8 cellular contexts compared by ENCODE assay signal in the genomic region with DNA sequence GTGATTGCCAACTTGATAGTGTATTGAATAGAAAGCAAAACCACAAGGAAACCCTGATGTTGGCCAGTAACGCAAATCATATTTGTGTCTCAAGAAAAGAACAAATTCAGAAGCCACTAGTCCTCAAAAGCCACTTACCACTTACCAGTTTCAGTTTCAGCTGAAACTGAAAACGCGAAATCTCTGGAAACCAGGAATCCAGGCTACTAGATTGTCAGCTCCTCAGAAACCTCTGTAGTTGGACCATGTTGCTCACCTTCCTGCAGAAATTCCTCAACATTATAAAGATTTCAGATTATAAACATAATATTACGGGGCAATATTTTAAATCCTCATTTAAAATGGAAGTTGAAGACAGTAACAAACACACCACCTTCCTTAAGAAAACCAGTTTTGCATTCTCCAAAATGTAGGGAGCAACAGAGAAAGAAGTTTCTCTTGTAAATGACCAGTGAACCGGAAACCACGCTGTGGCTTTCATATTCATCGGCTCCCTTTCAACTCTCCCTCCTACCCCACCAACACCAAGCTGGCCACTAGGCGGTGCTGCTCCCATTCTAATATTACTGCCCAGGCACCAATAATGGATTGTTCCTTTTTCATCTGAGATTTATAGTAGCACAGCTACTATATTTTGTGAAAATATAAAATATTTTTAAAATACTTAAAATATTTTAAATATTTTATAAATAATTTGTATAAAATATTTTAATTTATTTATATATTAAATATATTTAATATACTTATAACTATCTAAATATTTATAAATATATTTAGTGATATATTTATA. TPM values are rescaled to one million over a fixed set of nuclear protein-coding genes. Genes with fewer than 3 reads are reported as not detected.
DNase-seq lines count a peak whose midpoint lies in the region; ATAC-seq, FAIRE-seq and TF ChIP-seq lines count a peak whose summit lies in the region.

No MANE protein-coding gene starts in this region.

- peak; percentile 58 to 82 (median 71) for DNase-seq in NCI-H1417 (lab: John Stamatoyannopoulos, UW)
- peak; percentile 67 for DNase-seq in T follicular helper cell (ENCODE audit: low read depth)
- DNase-seq in amniotic stem cell (lab: John Stamatoyannopoulos, UW), result peak; percentile 70
- DNase-seq in right cardiac atrium, result peak; percentile 90 to 96 (median 92)
- DNase-seq in pulmonary artery endothelial cell (ENCODE audit: low read depth, low spot score), result peak; percentile 52
- DNase-seq in urothelium cell line (ENCODE audit: low spot score), result peak; percentile 87

- peak; percentile 83 for TF ChIP-seq CTCF in GM12873 (IDR thresholded peaks at IDR 0.05; ENCODE audit: insufficient read depth, low read depth, low read length, missing control alignments)

- no peaks in the 10 kb centered on the region for H3K4me1 ChIP-seq in right cardiac atrium (ENCODE audit: control insufficient read depth, insufficient read depth, low read length)

- H3K9me3 ChIP-seq in right cardiac atrium (ENCODE audit: control insufficient read depth, low read length), result no peaks in the 10 kb centered on the region

- 10% methylated on average over 8 of the region's 8 CpGs for WGBS in right cardiac atrium

- H3K27me3 ChIP-seq in right cardiac atrium (ENCODE audit: control insufficient read depth, insufficient read depth), result no peaks in the 10 kb centered on the region

- FAIRE-seq in urothelium cell line (lab: Jason Lieb, UNC), result no peak

- H3K27ac ChIP-seq in right cardiac atrium (ENCODE audit: low read length), result peak overlapping the region; percentile 75

- intact Hi-C loops in right cardiac atrium (cut with DNase I), result loop anchor here in 2 of 4 donors (5.0 kb wide), 3 partner anchors 203 to 433 kb away; a partner anchor contains a TSS

- ATAC-seq in HG02763 (IDR thresholded peaks at IDR 0.05; ENCODE audit: unreplicated experiment), result peak; percentile 70
- ATAC-seq in right cardiac atrium, result peak; percentile 95 to 96

- peak overlapping the region; percentile 59 for H3K4me3 ChIP-seq in right cardiac atrium (ENCODE audit: low read length)

RNA-seq across cellular contexts. Expression of a gene that starts 8.7 kb away (rescaled TPM):
- total RNA-seq in right cardiac atrium (100 to 1,000 TPM in 1 of 4 donors, 10 to 100 TPM in 3; 74.0 to 111 (median 83.2) TPM), pulmonary artery endothelial cell (109 and 250 TPM in 2 replicates)
- polyA plus RNA-seq in right cardiac atrium, result 38.9 TPM

RNA-seq across cellular contexts. Expression of a gene that starts 32.3 kb away (rescaled TPM):
- total RNA-seq in right cardiac atrium (1 to 10 TPM; 3.2 to 4.3 (median 3.7) TPM), pulmonary artery endothelial cell (1.1 and 2.1 TPM in 2 replicates)
- 1.5 TPM for polyA plus RNA-seq in right cardiac atrium

Comparison
In these comparisons a context has a peak if more than half of its experiments do, and no peak if none do; other contexts are left out.
1. Peak in every context shown above with its lines: DNase-seq, ATAC-seq, H3K4me3 ChIP-seq and H3K27ac ChIP-seq.